1 cellular context compared by ENCODE assay signal in the genomic region with DNA sequence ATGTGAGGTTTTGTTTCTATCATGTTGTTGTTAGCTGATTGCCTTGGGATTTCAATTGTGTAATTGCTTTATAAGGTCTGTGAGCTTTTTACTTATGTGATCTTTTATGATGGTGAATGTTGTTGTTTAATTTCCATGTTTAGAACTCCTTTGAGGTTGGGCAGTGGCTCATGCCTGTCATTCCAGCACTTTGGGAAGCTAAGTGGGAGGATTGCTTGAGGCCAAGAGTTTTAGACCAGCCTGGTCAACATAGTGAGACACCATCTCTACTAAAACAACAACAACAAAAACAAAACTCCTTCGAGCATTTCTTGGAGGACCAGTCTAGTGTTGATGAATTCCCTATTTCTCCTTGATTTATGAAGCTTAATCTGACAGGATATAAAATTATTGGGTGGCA.
TF ChIP-seq lines count a peak whose summit lies in the region.

No MANE protein-coding gene starts in this region.

TF ChIP-seq in IMR-90, 13 proteins besides CTCF, POLR2A, EP300 and RAD21 (continued from another document):
- TF ChIP-seq, protein P1, sequence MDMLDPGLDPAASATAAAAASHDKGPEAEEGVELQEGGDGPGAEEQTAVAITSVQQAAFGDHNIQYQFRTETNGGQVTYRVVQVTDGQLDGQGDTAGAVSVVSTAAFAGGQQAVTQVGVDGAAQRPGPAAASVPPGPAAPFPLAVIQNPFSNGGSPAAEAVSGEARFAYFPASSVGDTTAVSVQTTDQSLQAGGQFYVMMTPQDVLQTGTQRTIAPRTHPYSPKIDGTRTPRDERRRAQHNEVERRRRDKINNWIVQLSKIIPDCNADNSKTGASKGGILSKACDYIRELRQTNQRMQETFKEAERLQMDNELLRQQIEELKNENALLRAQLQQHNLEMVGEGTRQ (IDR thresholded peaks at IDR 0.05; ENCODE audit: low read depth, low read length) = no peak
- TF ChIP-seq SMC3 (IDR thresholded peaks at IDR 0.05; ENCODE audit: low read depth, low read length) = no peak
- TF ChIP-seq BHLHE40 (IDR thresholded peaks at IDR 0.05; ENCODE audit: low read depth, low read length) = no peak
TF ChIP-seq in IMR-90: peak in this region for 0.
